8 cellular contexts compared by ENCODE assay signal in the genomic region with DNA sequence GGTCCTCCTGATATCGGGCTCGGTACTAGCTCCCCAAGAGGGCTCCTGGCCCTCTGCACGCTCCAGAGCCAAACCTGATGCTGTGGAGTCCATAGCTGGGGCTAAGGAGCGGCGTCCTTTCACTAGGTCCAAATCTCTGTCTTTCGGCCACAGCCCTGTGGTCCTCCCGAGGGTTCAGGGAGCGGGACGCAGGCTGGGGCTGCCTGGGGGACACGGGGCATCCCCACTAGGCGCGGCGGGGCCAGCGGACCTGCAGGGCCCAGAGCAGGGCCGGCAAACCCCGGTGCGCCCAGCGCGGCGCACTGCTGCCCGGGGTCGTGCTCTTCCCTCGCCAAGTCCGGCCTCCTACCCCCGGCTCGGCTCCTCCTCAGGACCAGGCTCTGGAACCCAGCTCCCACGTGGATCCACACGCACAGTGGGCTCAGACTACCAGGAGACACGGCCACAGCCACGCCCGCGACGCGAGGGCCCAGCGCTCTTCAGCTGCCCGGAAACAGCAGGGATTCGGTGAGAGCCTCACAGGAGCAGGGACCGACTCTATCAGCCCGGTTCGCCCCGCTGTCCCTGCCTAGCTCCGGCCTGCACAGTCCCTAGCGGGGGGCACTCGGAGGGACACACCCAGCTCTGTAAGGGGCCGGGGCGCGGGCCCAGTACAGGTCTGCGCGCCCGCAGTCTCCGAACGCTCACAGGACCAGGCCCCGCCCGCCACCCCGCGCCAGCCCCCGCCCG. TPM values are rescaled to one million over a fixed set of nuclear protein-coding genes. Genes with fewer than 3 reads are reported as not detected.
DNase-seq lines count a peak whose midpoint lies in the region; ATAC-seq and TF ChIP-seq lines count a peak whose summit lies in the region.

No MANE protein-coding gene starts in this region.

- H3K36me3 ChIP-seq in HAP-1 (replicated peaks) = no peaks in the 10 kb centered on the region
- H3K36me3 ChIP-seq in Loucy (ENCODE audit: insufficient read depth, low read length) = no peaks in the 10 kb centered on the region
- peaks cover 0 to 26% (median 10%) of the 10 kb centered on the region in 4 donors for H3K36me3 ChIP-seq in transverse colon

- H3K27me3 ChIP-seq in HAP-1 (ENCODE audit: low read depth) (no peaks in the 10 kb centered on the region), Loucy (ENCODE audit: insufficient read depth, low read length, poor library complexity, severe bottlenecking) (no peaks in the 10 kb centered on the region), transverse colon (no peaks in the 10 kb centered on the region)

- H3K4me2 ChIP-seq in Loucy (ENCODE audit: low read depth, low read length, poor library complexity, severe bottlenecking) = peak overlapping the region; percentile 83

- H3K4me3 ChIP-seq in HAP-1 (peak overlapping the region; percentile 38), Loucy (ENCODE audit: low read length, poor library complexity, severe bottlenecking) (peak overlapping the region; percentile 76), fibroblast of mammary gland (ENCODE audit: control insufficient read depth, low read depth, low read length) (peak overlapping the region; percentile 70), transverse colon (peak overlapping the region; percentile 55 to 90 (median 71))

- peaks cover 9% of the 10 kb centered on the region for H3K4me1 Mint-ChIP-seq in activated CD4-positive, alpha-beta T cell treated with anti-CD3 and anti-CD28 coated beads for 36 hours

- H3F3A ChIP-seq in Loucy (ENCODE audit: low read depth) = no peaks in the 10 kb centered on the region

- TF ChIP-seq EP300 in transverse colon (IDR thresholded peaks at IDR 0.05; ENCODE audit: low read depth) = no peak

- intact Hi-C loops in activated CD4-positive, alpha-beta T cell treated with anti-CD3 and anti-CD28 coated beads for 36 hours (cut with DNase I, micrococcal nuclease) = loop anchor here (1.0 to 5.0 kb wide), 3 partner anchors 37 to 82 kb away; a partner anchor contains a TSS
- intact Hi-C loops in transverse colon (cut with DNase I; ENCODE audit: low total_unique reads) = no loop called here

- H3K9me2 ChIP-seq in Loucy (replicated peaks; ENCODE audit: low read depth, low read length) = no peaks in the 10 kb centered on the region

- WGBS in transverse colon (ENCODE audit: low coverage in 1 of 2), 2 donors = 5% methylated on average over 30 of the region's 58 CpGs; no CpG with 5 or more reads in 1 of the 2 donors

- peak overlapping the region; percentile 75 for H3K4me3 Mint-ChIP-seq in activated CD4-positive, alpha-beta T cell treated with anti-CD3 and anti-CD28 coated beads for 36 hours

- H3K4me1 ChIP-seq in HAP-1 (peaks cover under 1% of the 10 kb centered on the region), Loucy (ENCODE audit: insufficient read depth, low read length, poor library complexity, severe bottlenecking) (peaks cover 15% of the 10 kb centered on the region), transverse colon (peaks cover 10 to 16% (median 12%) of the 10 kb centered on the region in 4 donors)

- H3K9me3 Mint-ChIP-seq in activated CD4-positive, alpha-beta T cell treated with anti-CD3 and anti-CD28 coated beads for 36 hours (ENCODE audit: low read depth) = peaks cover 12% of the 10 kb centered on the region

- no peaks in the 10 kb centered on the region for H3K9me3 ChIP-seq in HAP-1
- no peaks in the 10 kb centered on the region for H3K9me3 ChIP-seq in Loucy (ENCODE audit: insufficient read depth, low read depth, low read length)
- peaks cover 1 to 4% of the 10 kb centered on the region in 2 donors for H3K9me3 ChIP-seq in transverse colon

- H3K27ac ChIP-seq in transverse colon = peak overlapping the region; percentile 67 to 89 (median 84)

- POLR2A ChIA-PET in activated CD4-positive, alpha-beta T cell treated with anti-CD3 and anti-CD28 coated beads for 36 hours (lab: Charles Lee) = interaction anchor here (1.0 kb wide), 1 partner anchor 37 kb away, joined by 4 read pairs; no protein-coding TSS in a partner anchor

- H3K27me3 Mint-ChIP-seq in activated CD4-positive, alpha-beta T cell treated with anti-CD3 and anti-CD28 coated beads for 36 hours = no peaks in the 10 kb centered on the region

- TF ChIP-seq CTCF in Loucy (conservative IDR thresholded peaks at IDR 0.05; ENCODE audit: low read length) (no peak), fibroblast of mammary gland (conservative IDR thresholded peaks at IDR 0.05; ENCODE audit: control insufficient read depth, insufficient read depth, low read depth, low read length) (no peak), transverse colon (IDR thresholded peaks at IDR 0.05) (no peak)

- in situ Hi-C loops in HAP-1 (cut with MboI; ENCODE audit: low sequenced_read_pairs) = no loop called here
- in situ Hi-C loops in transverse colon (cut with MboI; ENCODE audit: low pct_ligation_motif_present in 1 of 4, low pct_unique_long_range_greater_than_20kb in 1 of 4, low sequenced_read_pairs in 3 of 4) = no loop called here

- H2AFZ ChIP-seq in Loucy (ENCODE audit: low read length) = peak overlapping the region; percentile 89; the same call in 1 of the 2 replicates

- no peak for TF ChIP-seq POLR2A in transverse colon (IDR thresholded peaks at IDR 0.05)

- peak; percentile 65 for ATAC-seq in activated CD4-positive, alpha-beta T cell treated with anti-CD3 and anti-CD28 coated beads for 36 hours

- H3K9ac ChIP-seq in Loucy (ENCODE audit: low read depth, low read length, poor library complexity, severe bottlenecking) = peak overlapping the region; percentile 74

- H3K27ac Mint-ChIP-seq in activated CD4-positive, alpha-beta T cell treated with anti-CD3 and anti-CD28 coated beads for 36 hours = peak overlapping the region; percentile 47

- peaks cover 5% of the 10 kb centered on the region; the same call in 1 of the 2 replicates for H3K79me2 ChIP-seq in Loucy (ENCODE audit: insufficient read depth, low read length)

- DNase-seq in activated CD4-positive, alpha-beta T cell treated with anti-CD3 and anti-CD28 coated beads for 36 hours = no peak
- no peak for DNase-seq in activated CD4-positive, alpha-beta T cell treated with anti-CD3 and anti-CD28 coated beads for 4 hours
- peak; percentile 5 to 47 for DNase-seq in HAP-1 (ENCODE audit: low spot score in 2 of 2)
- peak; percentile 22 for DNase-seq in activated T-cell treated with anti-CD3 and anti-CD28 coated beads for 24 hours (ENCODE audit: low read depth)
- peak; percentile 29 for DNase-seq in fibroblast of mammary gland (ENCODE audit: low read depth)
- DNase-seq in myocyte (ENCODE audit: low read depth) = peak; percentile 60
- DNase-seq in transverse colon = peak; percentile 44

- H3K36me3 Mint-ChIP-seq in activated CD4-positive, alpha-beta T cell treated with anti-CD3 and anti-CD28 coated beads for 36 hours (ENCODE audit: low read depth) = peaks cover 43% of the 10 kb centered on the region

- CTCF ChIA-PET in activated CD4-positive, alpha-beta T cell treated with anti-CD3 and anti-CD28 coated beads for 36 hours (lab: Charles Lee) = interaction anchor here (0.6 to 1.8 kb wide), 5 partner anchors 9 to 135 kb away, joined by 3 to 6 read pairs (median 3); no protein-coding TSS in a partner anchor

- no peaks in the 10 kb centered on the region for H4K20me1 ChIP-seq in Loucy (ENCODE audit: insufficient read depth, low read length, poor library complexity, severe bottlenecking)

RNA-seq across cellular contexts. Expression of a gene that starts 0.6 kb away (rescaled TPM):
- 1 to 10 TPM; 7.0 to 8.8 TPM for total RNA-seq in activated CD4-positive, alpha-beta T cell treated with anti-CD3 and anti-CD28 coated beads for 36 hours
- 12.2 and 12.3 TPM in 2 replicates for total RNA-seq in myocyte
- 9.2 TPM for polyA plus RNA-seq in myocyte (2012)
- 10 to 100 TPM in 3 of 4 donors, 1 to 10 TPM in 1; 8.6 to 22.9 (median 15.7) TPM for total RNA-seq in transverse colon

RNA-seq across cellular contexts. Expression of a gene that starts 6.6 kb away (rescaled TPM):
- 1 to 10 TPM; 4.3 to 5.1 TPM for total RNA-seq in activated CD4-positive, alpha-beta T cell treated with anti-CD3 and anti-CD28 coated beads for 36 hours
- total RNA-seq in myocyte (9.4 and 9.6 TPM in 2 replicates), transverse colon (1 to 10 TPM in 3 of 4 donors, under 1 TPM in 1; 0.20 to 4.1 (median 1.8) TPM)
- 4.5 TPM for polyA plus RNA-seq in myocyte (2012)

RNA-seq across cellular contexts. Expression of a gene that starts 37.4 kb away (rescaled TPM):
- 10 to 100 TPM; 90.7 to 97.1 TPM for total RNA-seq in activated CD4-positive, alpha-beta T cell treated with anti-CD3 and anti-CD28 coated beads for 36 hours
- total RNA-seq in myocyte = 57.6 and 78.6 TPM in 2 replicates
- polyA plus RNA-seq in myocyte (2012) = 49.1 TPM
- total RNA-seq in transverse colon = 100 to 1,000 TPM in 1 of 4 donors, 10 to 100 TPM in 3; 61.7 to 145 (median 77.2) TPM

RNA-seq across cellular contexts. Expression of a gene that starts 48.3 kb away (rescaled TPM):
- total RNA-seq in activated CD4-positive, alpha-beta T cell treated with anti-CD3 and anti-CD28 coated beads for 36 hours = 1 to 10 TPM; 3.2 to 3.8 TPM
- total RNA-seq in myocyte (4.5 and 5.9 TPM in 2 replicates), transverse colon (1 to 10 TPM in 3 of 4 donors, not detected in 1; 3.4 to 6.8 (median 3.5) TPM)
- 1.6 TPM for polyA plus RNA-seq in myocyte (2012)

Comparison
In these comparisons a context has a peak if more than half of its experiments do, and no peak if none do; other contexts are left out.
1. DNase-seq: peak in HAP-1 (2 of 2), activated T-cell treated with anti-CD3 and anti-CD28 coated beads for 24 hours (single experiment), fibroblast of mammary gland (single experiment), myocyte (single experiment) and transverse colon (single experiment); none in activated CD4-positive, alpha-beta T cell treated with anti-CD3 and anti-CD28 coated beads for 36 hours (single experiment) and activated CD4-positive, alpha-beta T cell treated with anti-CD3 and anti-CD28 coated beads for 4 hours (0 of 2).
2. Peak in every context shown above with its lines, with median percentiles within 50 percentile points of each other: H3K4me3 ChIP-seq.